ENCODE assay signal across 16 cellular contexts in the genomic region with DNA sequence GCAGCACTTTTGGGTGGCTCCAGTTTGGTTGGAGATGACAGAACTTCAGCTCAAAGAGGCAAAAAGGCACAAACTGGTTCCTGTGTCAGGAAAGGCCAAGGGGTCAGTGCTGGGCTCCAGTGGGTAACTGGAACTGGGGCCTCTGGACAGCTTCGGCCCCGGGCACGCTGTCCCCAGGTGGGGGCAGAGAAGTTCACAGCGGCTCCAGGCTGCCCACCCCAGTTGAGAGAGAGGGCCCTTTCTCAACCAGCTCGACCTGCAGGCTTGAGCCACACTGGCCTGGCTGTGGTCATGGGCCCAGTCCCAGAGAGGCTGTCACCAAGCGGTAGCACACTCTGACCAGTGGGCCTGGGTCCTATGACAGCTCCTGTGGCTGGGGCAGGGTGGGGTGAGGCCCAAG. TPM values are rescaled to one million over a fixed set of nuclear protein-coding genes. Genes with fewer than 3 reads are reported as not detected.
DNase-seq lines count a peak whose midpoint lies in the region; ATAC-seq and TF ChIP-seq lines count a peak whose summit lies in the region.
"Had no signal": no experiment of that assay in that cellular context is flagged by ENCODE, and none has a peak within 500 bp of the region (broad histone marks: within the 10 kb centered on the region; RNA-seq: fewer than 3 reads in every experiment).

No MANE protein-coding gene starts in this region.

- TF ChIP-seq CTCF in lower leg skin (IDR thresholded peaks at IDR 0.05): no peak

- H3K36me3 Mint-ChIP-seq in activated CD4-positive, alpha-beta T cell treated with anti-CD3 and anti-CD28 coated beads, Interleukin-2, amount 10 ng/mL, durations not matched to agents 7 days and 5 days (ENCODE audit: low read depth): peaks cover 56% of the 10 kb centered on the region
- H3K36me3 Mint-ChIP-seq in T-helper 17 cell (ENCODE audit: low read depth) (peaks cover 5% of the 10 kb centered on the region), immature natural killer cell (peaks cover 10 to 41% (median 14%) of the 10 kb centered on the region in 3 donors)

- peak overlapping the region; percentile 94 for H3K14ac ChIP-seq in neuronal stem cell (ENCODE audit: low read length)
- no peak overlapping the region for H3K14ac ChIP-seq in trophoblast cell (ENCODE audit: low read length)

- peaks cover 19% of the 10 kb centered on the region for H3K4me1 Mint-ChIP-seq in activated CD4-positive, alpha-beta T cell treated with anti-CD3 and anti-CD28 coated beads, Interleukin-2, amount 10 ng/mL, durations not matched to agents 7 days and 5 days
- H3K4me1 Mint-ChIP-seq in T-helper 17 cell (peaks cover 16% of the 10 kb centered on the region), immature natural killer cell (peaks cover 73% of the 10 kb centered on the region in 2 donors)

- no peak overlapping the region for H4K12ac ChIP-seq in trophoblast cell (ENCODE audit: low read depth, low read length)

- H3K9ac ChIP-seq in neuronal stem cell (ENCODE audit: low read depth, low read length, poor library complexity) (no peak overlapping the region), trophoblast cell (ENCODE audit: low read length) (no peak overlapping the region)

- peak overlapping the region; percentile 1 for H3K23ac ChIP-seq in neuronal stem cell (ENCODE audit: low read depth, low read length, poor library complexity)
- H3K23ac ChIP-seq in trophoblast cell (ENCODE audit: low read length): no peak overlapping the region

- no peaks in the 10 kb centered on the region for H3K9me3 ChIP-seq in T-helper 17 cell (ENCODE audit: control insufficient read depth, low read length, poor library complexity, severe bottlenecking)
- H3K9me3 ChIP-seq in neuronal stem cell (replicated peaks in 1 of 2; ENCODE audit: control insufficient read depth in 2 of 2, insufficient read depth in 1 of 2, low read depth in 1 of 2, low read length in 2 of 2): peaks cover 0 to 4% of the 10 kb centered on the region in 2 donors
- H3K9me3 ChIP-seq in trophoblast cell (ENCODE audit: insufficient read depth, low read depth, low read length): peaks cover 4% of the 10 kb centered on the region
- H3K9me3 ChIP-seq: HAP-1 had no signal

- H4K91ac ChIP-seq in neuronal stem cell (ENCODE audit: low read depth, low read length, poor library complexity) (no peak overlapping the region), trophoblast cell (ENCODE audit: low read depth, low read length) (no peak overlapping the region)

- H4K8ac ChIP-seq in neuronal stem cell (ENCODE audit: low read depth, low read length): no peak overlapping the region
- H4K8ac ChIP-seq in trophoblast cell (ENCODE audit: low read depth, low read length): no peak overlapping the region

- H3K27me3 ChIP-seq in neuronal stem cell (ENCODE audit: control insufficient read depth in 3 of 3, insufficient read depth in 3 of 3, low read depth in 1 of 3, low read length in 3 of 3): no peaks in the 10 kb centered on the region
- no peaks in the 10 kb centered on the region for H3K27me3 ChIP-seq in trophoblast cell (ENCODE audit: insufficient read depth, low read length)

- no peak overlapping the region for H3K4me2 ChIP-seq in neuronal stem cell (ENCODE audit: insufficient read depth, low read length, poor library complexity, severe bottlenecking)
- no peak overlapping the region for H3K4me2 ChIP-seq in trophoblast cell (ENCODE audit: low read length)

- H3K18ac ChIP-seq in neuronal stem cell (ENCODE audit: low read length) (no peak overlapping the region), trophoblast cell (ENCODE audit: low read length) (no peak overlapping the region)

- no CpG with 5 or more reads among the region's 6 CpGs for WGBS in neuronal stem cell (ENCODE audit: extremely low coverage in 2 of 2, insufficient read length in 2 of 2, insufficient replicate concordance in 1 of 2), 2 donors
- WGBS in trophoblast cell (ENCODE audit: extremely low coverage, insufficient coverage, insufficient read length): no CpG with 5 or more reads among the region's 6 CpGs
- WGBS in lower leg skin, 2 donors: 86 to 87% methylated on average over 6 of the region's 6 CpGs

- H2BK12ac ChIP-seq in neuronal stem cell (ENCODE audit: low read length): no peak overlapping the region
- no peak overlapping the region for H2BK12ac ChIP-seq in trophoblast cell (ENCODE audit: low read length)

- ATAC-seq in T-helper 17 cell: no peak

- in situ Hi-C loops in G401 (cut with HindIII; ENCODE audit: low sequenced_read_pairs): no loop called here

- no peaks in the 10 kb centered on the region for H3K36me3 ChIP-seq in neuronal stem cell (replicated peaks in 1 of 2; ENCODE audit: control insufficient read depth in 2 of 2, insufficient read depth in 2 of 2, low read length in 2 of 2)
- no peaks in the 10 kb centered on the region for H3K36me3 ChIP-seq in trophoblast cell (ENCODE audit: control insufficient read depth in 1 of 2, insufficient read depth in 2 of 2, low read length in 2 of 2)
- H3K36me3 ChIP-seq: HAP-1 had no signal

- no peak overlapping the region for H3K4me3 Mint-ChIP-seq in activated CD4-positive, alpha-beta T cell treated with anti-CD3 and anti-CD28 coated beads, Interleukin-2, amount 10 ng/mL, durations not matched to agents 7 days and 5 days
- H3K4me3 Mint-ChIP-seq in T-helper 17 cell: no peak overlapping the region
- H3K4me3 Mint-ChIP-seq in immature natural killer cell: peak overlapping the region in 2 of 5 donors; percentile 41 to 48
- H3K4me3 Mint-ChIP-seq: CD14-positive monocyte; CD8-positive, alpha-beta memory T cell had no signal

- H2AK5ac ChIP-seq in neuronal stem cell (ENCODE audit: low read depth, low read length): no peak overlapping the region
- no peak overlapping the region for H2AK5ac ChIP-seq in trophoblast cell (ENCODE audit: low read length)

- H3K27me3 Mint-ChIP-seq in activated CD4-positive, alpha-beta T cell treated with anti-CD3 and anti-CD28 coated beads, Interleukin-2, amount 10 ng/mL, durations not matched to agents 7 days and 5 days: no peaks in the 10 kb centered on the region
- H3K27me3 Mint-ChIP-seq in T-helper 17 cell (no peaks in the 10 kb centered on the region), immature natural killer cell (ENCODE audit: low read depth in 3 of 3) (peaks cover 0 to 1% (median 0%) of the 10 kb centered on the region in 3 donors)
- H3K27me3 Mint-ChIP-seq: CD8-positive, alpha-beta memory T cell had no signal

- no peak overlapping the region for H2BK120ac ChIP-seq in neuronal stem cell (ENCODE audit: low read depth, low read length)
- no peak overlapping the region for H2BK120ac ChIP-seq in trophoblast cell (ENCODE audit: insufficient read depth, low read length, poor library complexity)

- peak overlapping the region; percentile 42 for H2BK5ac ChIP-seq in neuronal stem cell (ENCODE audit: low read length)
- H2BK5ac ChIP-seq in trophoblast cell (ENCODE audit: low read depth, low read length, poor library complexity): no peak overlapping the region

- H2BK15ac ChIP-seq in neuronal stem cell (ENCODE audit: low read length): no peak overlapping the region

- H3K27ac ChIP-seq in neuronal stem cell (replicated peaks; ENCODE audit: low read length) (no peak overlapping the region), trophoblast cell (ENCODE audit: low read depth, low read length) (no peak overlapping the region)
- H3K27ac ChIP-seq: 22Rv1 had no signal

- H3K79me1 ChIP-seq in neuronal stem cell (ENCODE audit: low read depth, low read length): peaks cover 3% of the 10 kb centered on the region
- no peaks in the 10 kb centered on the region for H3K79me1 ChIP-seq in trophoblast cell (ENCODE audit: low read length)

- H3K4me1 ChIP-seq in neuronal stem cell (ENCODE audit: control insufficient read depth in 2 of 2, insufficient read depth in 1 of 2, low read depth in 1 of 2, low read length in 2 of 2) (peaks cover 2 to 5% of the 10 kb centered on the region in 2 donors), trophoblast cell (ENCODE audit: control insufficient read depth in 1 of 2, insufficient read depth in 2 of 2, low read length in 2 of 2) (peaks cover 9 to 10% of the 10 kb centered on the region in 2 experiments)
- H3K4me1 ChIP-seq: Caco-2, HAP-1 had no signal

- no peaks in the 10 kb centered on the region for H3K79me2 ChIP-seq in trophoblast cell (ENCODE audit: control insufficient read depth, insufficient read depth, low read length, poor library complexity)

- no peaks in the 10 kb centered on the region for H3K9me3 Mint-ChIP-seq in activated CD4-positive, alpha-beta T cell treated with anti-CD3 and anti-CD28 coated beads, Interleukin-2, amount 10 ng/mL, durations not matched to agents 7 days and 5 days
- no peaks in the 10 kb centered on the region for H3K9me3 Mint-ChIP-seq in immature natural killer cell
- H3K9me3 Mint-ChIP-seq: CD14-positive monocyte; CD8-positive, alpha-beta memory T cell had no signal

- H2AFZ ChIP-seq in neuronal stem cell (ENCODE audit: low read length) (no peak overlapping the region), trophoblast cell (ENCODE audit: insufficient read depth, low read length, poor library complexity) (no peak overlapping the region)

- no peak overlapping the region for H3K4me3 ChIP-seq in neuronal stem cell (ENCODE audit: low read length in 2 of 2)
- no peak overlapping the region for H3K4me3 ChIP-seq in trophoblast cell (ENCODE audit: low read depth, low read length)
- no peak overlapping the region for H3K4me3 ChIP-seq in lower leg skin (ENCODE audit: low read depth, poor library complexity, severe bottlenecking)
- H3K4me3 ChIP-seq: HAP-1 had no signal

- TF ChIP-seq POLR2A in lower leg skin (IDR thresholded peaks at IDR 0.05): no peak

- POLR2A ChIA-PET in activated CD4-positive, alpha-beta T cell treated with anti-CD3 and anti-CD28 coated beads, Interleukin-2, amount 10 ng/mL, durations not matched to agents 7 days and 5 days (lab: Charles Lee): no interaction called here

- no peak for DNase-seq in activated CD4-positive, alpha-beta T cell treated with anti-CD3 and anti-CD28 coated beads, Interleukin-2, amount 10 ng/mL, durations not matched to agents 7 days and 5 days
- DNase-seq in activated CD4-positive, alpha-beta T cell treated with anti-CD3 and anti-CD28 coated beads, Interleukin-2, amount 50 U/mL, for 1 hour: no peak
- DNase-seq in T-helper 17 cell (no peak), immature natural killer cell (no peak), neuronal stem cell (ENCODE audit: low spot score) (no peak), trophoblast cell (no peak), G401 (ENCODE audit: low spot score) (no peak), lower leg skin (ENCODE audit: low spot score in 2 of 2) (no peak)
- DNase-seq: Caco-2; CD8-positive, alpha-beta memory T cell; DND-41; GF-D8; GOT3 had no signal

- intact Hi-C loops in lower leg skin (cut with DNase I; ENCODE audit: low total_unique reads): no loop called here

- CTCF ChIA-PET in activated CD4-positive, alpha-beta T cell treated with anti-CD3 and anti-CD28 coated beads, Interleukin-2, amount 10 ng/mL, durations not matched to agents 7 days and 5 days (lab: Charles Lee): interaction anchor here (1.2 kb wide), 1 partner anchor 8 kb away, joined by 3 read pairs; no protein-coding TSS in a partner anchor

- H3K27ac Mint-ChIP-seq in activated CD4-positive, alpha-beta T cell treated with anti-CD3 and anti-CD28 coated beads, Interleukin-2, amount 10 ng/mL, durations not matched to agents 7 days and 5 days: peak overlapping the region; percentile 36
- H3K27ac Mint-ChIP-seq in T-helper 17 cell (peak overlapping the region; percentile 11), immature natural killer cell (peak overlapping the region; percentile 65 to 93 (median 85))

- no peak overlapping the region for H3K4ac ChIP-seq in neuronal stem cell (ENCODE audit: low read length)
- H3K4ac ChIP-seq in trophoblast cell (ENCODE audit: low read depth, low read length): no peak overlapping the region

RNA-seq across cellular contexts. Expression of a gene that starts 24.5 kb away (rescaled TPM):
- total RNA-seq in activated CD4-positive, alpha-beta T cell treated with anti-CD3 and anti-CD28 coated beads, Interleukin-2, amount 10 ng/mL, durations not matched to agents 7 days and 5 days: 100 to 1,000 TPM; 197 to 255 TPM
- 100 to 1,000 TPM; 187 to 203 TPM for total RNA-seq in T-helper 17 cell
- polyA plus RNA-seq in immature natural killer cell: 100 to 1,000 TPM in 2 of 3 donors, 10 to 100 TPM in 1; 97.6 to 209 (median 108) TPM
- polyA plus RNA-seq in neuronal stem cell (2013, experiment 1 of 2): 3.6 TPM
- 3.3 TPM for polyA plus RNA-seq in neuronal stem cell (2013, experiment 2 of 2)
- 5.7 and 6.0 TPM in 2 replicates for polyA plus RNA-seq in trophoblast cell (2013)
- total RNA-seq in G401 (2014; rRNA removed; shearing (Covaris generic)): 0.31 and 1.7 TPM in 2 replicates
- 10 to 100 TPM; 14.0 to 28.2 (median 21.0) TPM for total RNA-seq in lower leg skin

Comparison
In these comparisons a context has a peak if more than half of its experiments do, and no peak if none do; other contexts are left out.
1. H3K27ac Mint-ChIP-seq: peak in every context shown above with its lines; median percentile 85 in immature natural killer cell; 36 in activated CD4-positive, alpha-beta T cell treated with anti-CD3 and anti-CD28 coated beads, Interleukin-2, amount 10 ng/mL, durations not matched to agents 7 days and 5 days; 11 in T-helper 17 cell.
2. RNA of a gene that starts 24.5 kb away (total RNA-seq): 197 to 255 TPM in activated CD4-positive, alpha-beta T cell treated with anti-CD3 and anti-CD28 coated beads, Interleukin-2, amount 10 ng/mL, durations not matched to agents 7 days and 5 days and 187 to 203 TPM in T-helper 17 cell; 14.0 to 28.2 TPM in lower leg skin and 0.31 to 1.7 TPM in G401; every median in the first group is over 4 times any median in the second.